Comparison of ENCODE assay signal across 8 cellular contexts in the genomic region with DNA sequence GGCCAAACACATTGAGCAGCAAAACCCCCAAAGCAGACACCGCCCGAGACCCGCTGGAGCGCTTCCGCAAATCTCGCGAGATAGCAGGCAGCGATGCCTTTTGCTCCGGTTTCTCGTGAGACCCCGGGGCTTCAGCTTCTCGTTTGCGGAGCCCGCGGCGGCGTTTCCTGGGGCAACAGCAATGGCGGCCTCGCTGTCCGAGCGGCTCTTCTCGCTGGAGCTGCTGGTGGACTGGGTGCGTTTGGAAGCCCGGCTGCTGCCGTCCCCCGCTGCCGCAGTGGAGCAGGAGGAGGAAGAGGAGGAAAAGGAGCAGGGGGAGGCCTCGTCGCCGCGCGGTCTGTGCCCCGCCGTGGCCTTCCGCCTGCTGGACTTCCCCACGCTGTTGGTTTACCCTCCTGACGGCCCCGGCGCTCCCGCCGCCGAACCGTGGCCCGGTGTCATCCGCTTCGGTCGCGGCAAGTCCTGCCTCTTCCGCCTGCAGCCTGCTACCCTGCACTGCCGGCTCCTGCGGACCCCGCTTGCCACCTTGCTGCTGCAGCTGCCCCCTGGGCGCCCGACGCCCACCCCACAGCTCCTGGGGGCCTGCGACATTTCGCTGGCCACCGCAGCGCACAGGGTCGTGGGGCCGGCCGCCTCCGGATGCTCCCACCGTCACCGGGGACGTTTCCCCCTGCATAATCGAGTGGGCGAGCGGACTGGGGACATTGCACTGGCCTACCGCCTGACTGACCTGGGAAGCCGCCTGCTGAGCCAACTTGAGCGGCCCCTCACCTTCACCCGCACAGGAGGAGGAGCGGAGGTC. TPM values are rescaled to one million over a fixed set of nuclear protein-coding genes. Genes with fewer than 3 reads are reported as not detected.
DNase-seq lines count a peak whose midpoint lies in the region; ATAC-seq and TF ChIP-seq lines count a peak whose summit lies in the region.

MAP10 (plus strand) TSS at position 148 of the 802 bp plus-strand sequence; CDS start at position 182, 34 bp downstream.

- peak within 1 kb of the TSS; percentile 68 for H4K91ac ChIP-seq in IMR-90 (ENCODE audit: insufficient read depth, low read depth, low read length)

- H3K27me3 Mint-ChIP-seq in type B pancreatic cell: no peaks in the 10 kb centered on the region

- DNase-seq in COR-L47 (lab: John Stamatoyannopoulos, UW) (peak; percentile 73), IMR-90 (peak; percentile 71), T-helper 1 cell (peak; percentile 18 to 88 (median 45)), amniotic epithelial cell (ENCODE audit: low read depth) (peak; percentile 74), left ventricle myocardium inferior (peak; percentile 77), prostate gland (ENCODE audit: low spot score) (peak; percentile 22), type B pancreatic cell (ENCODE audit: extremely low spot score, unreplicated experiment) (peak; percentile 72)

- H3K27ac Mint-ChIP-seq in type B pancreatic cell: no peak within 1 kb of the TSS

- CTCF ChIA-PET in IMR-90 (lab: Yijun Ruan, JAX): no interaction called here

- H3K27ac ChIP-seq in IMR-90 (ENCODE audit: insufficient read depth, low read length): peak within 1 kb of the TSS; percentile 58
- H3K27ac ChIP-seq in left ventricle myocardium inferior (replicated peaks): peak within 1 kb of the TSS; percentile 93
- H3K27ac ChIP-seq in prostate gland: peak within 1 kb of the TSS; percentile 59 to 73

- H3K18ac ChIP-seq in IMR-90 (ENCODE audit: low read depth, low read length): peak within 1 kb of the TSS; percentile 48

- BruUV-seq in IMR-90 (replicated peaks; lab: Mats Ljungman, UMichigan): no TSS peak

- intact Hi-C loops in IMR-90 (cut with micrococcal nuclease): no loop called here
- intact Hi-C loops in left ventricle myocardium inferior (cut with micrococcal nuclease): no loop called here
- intact Hi-C loops in prostate gland (cut with DNase I): no loop called here

- peak within 1 kb of the TSS; percentile 92 for H3K14ac ChIP-seq in IMR-90 (replicated peaks; ENCODE audit: low read depth, low read length)

- H3K9ac ChIP-seq in IMR-90 (ENCODE audit: low read depth, low read length): peak within 1 kb of the TSS; percentile 74

- peak within 1 kb of the TSS; percentile 89 for H3K4ac ChIP-seq in IMR-90 (ENCODE audit: low read depth, low read length)

- peak within 1 kb of the TSS; percentile 94 for H2AFZ ChIP-seq in IMR-90 (replicated peaks; ENCODE audit: low read length, poor library complexity)

- H4K5ac ChIP-seq in IMR-90 (ENCODE audit: low read depth, low read length): peak within 1 kb of the TSS; percentile 80

- H3K4me1 Mint-ChIP-seq in type B pancreatic cell (ENCODE audit: unreplicated experiment): peaks cover 6% of the 10 kb centered on the region

- peak within 1 kb of the TSS; percentile 2; the same call in 1 of the 3 replicates for H2BK15ac ChIP-seq in IMR-90 (ENCODE audit: low read depth, low read length)

- no peaks in the 10 kb centered on the region for H4K20me1 ChIP-seq in IMR-90 (ENCODE audit: insufficient read depth, low read length)

- peak within 1 kb of the TSS; percentile 32; the same call in 1 of the 2 replicates for H2BK20ac ChIP-seq in IMR-90 (ENCODE audit: low read depth, low read length)

- peak within 1 kb of the TSS; percentile 81 for H3K4me2 ChIP-seq in IMR-90 (ENCODE audit: low read depth, low read length)

- WGBS in IMR-90 (ENCODE audit: extremely low coverage in 2 of 2, insufficient read length in 1 of 2), 2 experiments: 4% methylated on average over 39 of the region's 74 CpGs; no CpG with 5 or more reads in 1 of the 2 experiments
- WGBS in prostate gland: 12% methylated on average over 72 of the region's 74 CpGs

- peaks cover 4% of the 10 kb centered on the region; the same call in 1 of the 2 replicates for H3K9me1 ChIP-seq in IMR-90 (ENCODE audit: insufficient read depth, low read length)

- peak within 1 kb of the TSS; percentile 4 for H2BK5ac ChIP-seq in IMR-90 (ENCODE audit: low read depth, low read length, poor library complexity, severe bottlenecking)

- TF ChIP-seq CTCF in IMR-90 (conservative IDR thresholded peaks at IDR 0.05; ENCODE audit: low read depth, low read length) (no peak), left ventricle myocardium inferior (IDR thresholded peaks at IDR 0.05; ENCODE audit: borderline replicate concordance) (no peak), prostate gland (IDR thresholded peaks at IDR 0.05) (no peak), type B pancreatic cell (conservative IDR thresholded peaks at IDR 0.05) (no peak)

- H2AK9ac ChIP-seq in IMR-90 (replicated peaks; ENCODE audit: low read depth, low read length, poor library complexity): peak within 1 kb of the TSS; percentile 63

- H3K36me3 ChIP-seq in IMR-90 (ENCODE audit: control insufficient read depth, insufficient read depth, low read length) (no peaks in the 10 kb centered on the region), left ventricle myocardium inferior (no peaks in the 10 kb centered on the region), prostate gland (no peaks in the 10 kb centered on the region)

- no peak; the same call in 1 of the 2 replicates for TF ChIP-seq RAD21 in IMR-90 (IDR thresholded peaks at IDR 0.05; ENCODE audit: low read length)

- peak within 1 kb of the TSS; percentile 37; the same call in 1 of the 2 replicates for H2AK5ac ChIP-seq in IMR-90 (ENCODE audit: low read depth, low read length)

- peak within 1 kb of the TSS; percentile 83 for H3K4me3 Mint-ChIP-seq in type B pancreatic cell

- ATAC-seq in GM21360 (IDR thresholded peaks at IDR 0.05; ENCODE audit: unreplicated experiment): peak; percentile 93
- ATAC-seq in IMR-90 (ENCODE audit: low read depth): peak; percentile 86

- POLR2A ChIA-PET in IMR-90 (lab: Charles Lee; ENCODE audit: unreplicated experiment): no interaction called here

- H3K4me1 ChIP-seq in IMR-90 (ENCODE audit: control insufficient read depth, insufficient read depth, low read length) (peaks cover 4% of the 10 kb centered on the region; the same call in 1 of the 2 replicates), left ventricle myocardium inferior (peaks cover 75% of the 10 kb centered on the region), prostate gland (replicated peaks) (no peaks in the 10 kb centered on the region)

- H2BK120ac ChIP-seq in IMR-90 (ENCODE audit: low read depth, low read length): peak within 1 kb of the TSS; percentile 73; the same call in 1 of the 2 replicates

- H3K23ac ChIP-seq in IMR-90 (ENCODE audit: low read depth, low read length): peak within 1 kb of the TSS; percentile 55; the same call in 1 of the 2 replicates

- dilution Hi-C loops in IMR-90 (cut with HindIII; ENCODE audit: low sequenced_read_pairs, unreplicated experiment): no loop called here

- H3K4me3 ChIP-seq in IMR-90 (ENCODE audit: insufficient read depth, low read depth, low read length): peak within 1 kb of the TSS; percentile 55
- H3K4me3 ChIP-seq in left ventricle myocardium inferior: peak within 1 kb of the TSS; percentile 79
- H3K4me3 ChIP-seq in prostate gland: peak within 1 kb of the TSS; percentile 52 to 57

- no peaks in the 10 kb centered on the region for H3K9me3 ChIP-seq in IMR-90 (ENCODE audit: control insufficient read depth, insufficient read depth, low read length)
- H3K9me3 ChIP-seq in left ventricle myocardium inferior (replicated peaks): peaks cover 15% of the 10 kb centered on the region
- no peaks in the 10 kb centered on the region for H3K9me3 ChIP-seq in prostate gland

- H4K8ac ChIP-seq in IMR-90 (ENCODE audit: low read depth in 2 of 2, low read length in 2 of 2): peak within 1 kb of the TSS; percentile 94 to 96

- peaks cover 0 to 8% of the 10 kb centered on the region in 2 experiments; a peak in 2 of 4 replicates for H3K79me1 ChIP-seq in IMR-90 (ENCODE audit: low read depth in 1 of 2, low read length in 2 of 2)

- peak within 1 kb of the TSS; percentile 54 for H3K56ac ChIP-seq in IMR-90 (ENCODE audit: extremely low read depth, insufficient read depth, low read length)

- peaks cover 5% of the 10 kb centered on the region for H3K36me3 Mint-ChIP-seq in type B pancreatic cell

- in situ Hi-C loops in IMR-90 (cut with MboI; ENCODE audit: low sequenced_read_pairs): no loop called here

- H3K9me3 Mint-ChIP-seq in type B pancreatic cell: no peaks in the 10 kb centered on the region

- no peaks in the 10 kb centered on the region for H3K27me3 ChIP-seq in IMR-90 (ENCODE audit: control insufficient read depth, insufficient read depth, low read length)
- H3K27me3 ChIP-seq in left ventricle myocardium inferior (ENCODE audit: low read depth): no peaks in the 10 kb centered on the region
- H3K27me3 ChIP-seq in prostate gland (replicated peaks; ENCODE audit: insufficient read depth): no peaks in the 10 kb centered on the region

- TF ChIP-seq POLR2A in IMR-90 (IDR thresholded peaks at IDR 0.05; ENCODE audit: low read depth, low read length): no peak
- no peak for TF ChIP-seq POLR2A in prostate gland (IDR thresholded peaks at IDR 0.05)

TF ChIP-seq in IMR-90, 13 proteins besides CTCF, POLR2A, EP300 and RAD21:
- TF ChIP-seq FOS (IDR thresholded peaks at IDR 0.05; ENCODE audit: low read depth, low read length) (no peak), MAFK (IDR thresholded peaks at IDR 0.05; ENCODE audit: low read depth, low read length) (no peak), RCOR1 (IDR thresholded peaks at IDR 0.05; ENCODE audit: insufficient replicate concordance, low read length) (no peak), NFE2L2 (IDR thresholded peaks at IDR 0.05; ENCODE audit: low read depth, low read length) (no peak), MAZ (IDR thresholded peaks at IDR 0.05; ENCODE audit: borderline replicate concordance, low read depth, low read length) (0 out of 2 replicates have a peak, but pooled peaks have one; percentile 15), CEBPB (IDR thresholded peaks at IDR 0.05; ENCODE audit: low read depth, low read length) (no peak)
- TF ChIP-seq, protein P1, sequence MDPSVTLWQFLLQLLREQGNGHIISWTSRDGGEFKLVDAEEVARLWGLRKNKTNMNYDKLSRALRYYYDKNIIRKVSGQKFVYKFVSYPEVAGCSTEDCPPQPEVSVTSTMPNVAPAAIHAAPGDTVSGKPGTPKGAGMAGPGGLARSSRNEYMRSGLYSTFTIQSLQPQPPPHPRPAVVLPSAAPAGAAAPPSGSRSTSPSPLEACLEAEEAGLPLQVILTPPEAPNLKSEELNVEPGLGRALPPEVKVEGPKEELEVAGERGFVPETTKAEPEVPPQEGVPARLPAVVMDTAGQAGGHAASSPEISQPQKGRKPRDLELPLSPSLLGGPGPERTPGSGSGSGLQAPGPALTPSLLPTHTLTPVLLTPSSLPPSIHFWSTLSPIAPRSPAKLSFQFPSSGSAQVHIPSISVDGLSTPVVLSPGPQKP (IDR thresholded peaks at IDR 0.05; ENCODE audit: borderline replicate concordance, low read depth, low read length): no peak

RNA-seq across cellular contexts. Expression of gene MAP10, which starts in this region (rescaled TPM):
- 1.1 TPM in 2 replicates for total RNA-seq in IMR-90 (2012; rRNA removed)
- polyA plus RNA-seq in IMR-90 (2012; rRNA removed): 1.0 TPM in 2 replicates
- 0.66 and 0.71 TPM in 2 replicates for polyA plus RNA-seq in IMR-90 (2012; cell fraction: cytosol; rRNA removed)
- polyA plus RNA-seq in IMR-90 (2012; cell fraction: nucleus; rRNA removed; ENCODE audit: low replicate concordance): 0.63 and 0.67 TPM in 2 replicates
- total RNA-seq in left ventricle myocardium inferior: 3.2 TPM
- total RNA-seq in prostate gland: 1 to 10 TPM in 1 of 2 donors, under 1 TPM in 1; 0.82 to 6.2 TPM
- 2.0 and 3.2 TPM in 2 replicates for total RNA-seq in type B pancreatic cell (ENCODE audit: low replicate concordance)

Comparison
In these comparisons a context has a peak if more than half of its experiments do, and no peak if none do; other contexts are left out.
1. Peak in every context shown above with its lines: DNase-seq, ATAC-seq, H3K4me3 ChIP-seq and H3K27ac ChIP-seq.
2. DNase-seq: peak in every context shown above with its lines; median percentile 77 in left ventricle myocardium inferior; 74 in amniotic epithelial cell; 73 in COR-L47; 72 in type B pancreatic cell; 71 in IMR-90; 45 in T-helper 1 cell; 22 in prostate gland.